23 cellular contexts compared by ENCODE assay signal in the genomic region with DNA sequence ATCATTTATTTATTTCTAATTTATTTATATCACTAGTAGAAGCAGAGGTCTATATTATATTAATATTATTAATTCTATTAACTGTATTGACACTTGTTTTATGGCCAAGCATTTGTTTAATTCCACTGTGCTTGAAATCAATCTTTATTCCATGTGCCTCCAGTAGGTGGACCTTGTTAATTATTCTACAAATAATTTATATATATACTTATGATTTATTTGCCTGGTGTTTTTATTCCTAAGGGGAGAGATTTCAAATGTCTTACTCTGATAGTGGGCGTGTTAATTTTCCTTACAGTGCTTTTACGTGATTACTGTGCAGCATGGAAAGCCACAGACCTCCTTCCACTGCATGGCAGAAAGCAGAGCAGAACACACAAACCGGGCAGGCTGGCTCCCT. TPM values are rescaled to one million over a fixed set of nuclear protein-coding genes. Genes with fewer than 3 reads are reported as not detected.
DNase-seq lines count a peak whose midpoint lies in the region; ATAC-seq and TF ChIP-seq lines count a peak whose summit lies in the region.
"Had no signal": no experiment of that assay in that cellular context is flagged by ENCODE, and none has a peak within 500 bp of the region (broad histone marks: within the 10 kb centered on the region; RNA-seq: fewer than 3 reads in every experiment).

No MANE protein-coding gene starts in this region.

- no peak overlapping the region for H3K4me3 Mint-ChIP-seq in progenitor cell of endocrine pancreas (ENCODE audit: low read depth)
- no peak overlapping the region for H3K4me3 Mint-ChIP-seq in naive thymus-derived CD4-positive, alpha-beta T cell
- H3K4me3 Mint-ChIP-seq: activated CD4-positive, alpha-beta T cell treated with anti-CD3 and anti-CD28 coated beads, Interleukin-2, amount 10 ng/mL, durations not matched to agents 24 days and 14 days; brain; GM23338; stimulated activated naive B cell treated with anti-CD40 and anti-IgM and Interleukin-4, amounts not matched to agents 10 μg/mL and 1 μg/mL and 100 μg/mL, for 72 hours had no signal

- in situ Hi-C loops in GM23248 (cut with MboI), result no loop called here

- H3K27me3 ChIP-seq in GM23248 (replicated peaks; ENCODE audit: insufficient read depth), result no peaks in the 10 kb centered on the region
- no peaks in the 10 kb centered on the region for H3K27me3 ChIP-seq in naive thymus-derived CD4-positive, alpha-beta T cell (ENCODE audit: control insufficient read depth in 2 of 2, insufficient read depth in 2 of 2, low read length in 2 of 2)

- no peak overlapping the region for H3K9ac ChIP-seq in GM23248

- TF ChIP-seq CTCF in OCI-LY7 (conservative IDR thresholded peaks at IDR 0.05; ENCODE audit: low read length) (peak; percentile 51; the same call in 1 of the 2 replicates), progenitor cell of endocrine pancreas (IDR thresholded peaks at IDR 0.05; ENCODE audit: unreplicated experiment) (peak; percentile 26)

- WGBS in GM23248 (ENCODE audit: low coverage in 1 of 2, low lambda C conversion rate in 2 of 2, missing lambda C conversion rate in 2 of 2), 2 experiments, result 11 to 18% methylated on average over 3 of the region's 3 CpGs

- DNase-seq in GM23248 (peak; percentile 10), OCI-LY7 (ENCODE audit: low spot score) (no peak), dermis blood vessel endothelial cell (peak; percentile 5), progenitor cell of endocrine pancreas (ENCODE audit: low spot score, unreplicated experiment) (no peak), cerebellum (ENCODE audit: low spot score) (no peak), HuH-7 (ENCODE audit: low spot score) (no peak)
- DNase-seq in naive thymus-derived CD4-positive, alpha-beta T cell, result no peak
- DNase-seq: activated CD4-positive, alpha-beta T cell treated with anti-CD3 and anti-CD28 coated beads, Interleukin-2, amount 10 ng/mL, durations not matched to agents 24 days and 14 days; activated CD8-positive, alpha-beta memory T cell treated with anti-CD3 and anti-CD28 coated beads, Interleukin-2, amount 50 U/mL, for 4 hours; Caco-2; EL; left ventricle myocardium superior; NCI-H1436; NCI-H82; right cardiac atrium; stimulated activated naive B cell treated with anti-CD40 and anti-IgM and Interleukin-4, amounts not matched to agents 10 μg/mL and 1 μg/mL and 100 μg/mL, for 72 hours had no signal

- no peaks in the 10 kb centered on the region for H3K4me1 ChIP-seq in GM23248 (ENCODE audit: insufficient read depth)
- no peaks in the 10 kb centered on the region for H3K4me1 ChIP-seq in OCI-LY7 (ENCODE audit: insufficient read depth, low read length, poor library complexity, severe bottlenecking)
- no peaks in the 10 kb centered on the region for H3K4me1 ChIP-seq in naive thymus-derived CD4-positive, alpha-beta T cell (ENCODE audit: control insufficient read depth in 2 of 2, insufficient read depth in 2 of 2, low read length in 2 of 2)
- H3K4me1 ChIP-seq: Caco-2 had no signal

- no peaks in the 10 kb centered on the region for H3F3A ChIP-seq in GM23248 (ENCODE audit: insufficient read depth)

- no peak overlapping the region for H3K27ac Mint-ChIP-seq in progenitor cell of endocrine pancreas
- H3K27ac Mint-ChIP-seq in naive thymus-derived CD4-positive, alpha-beta T cell, result no peak overlapping the region
- H3K27ac Mint-ChIP-seq: activated CD4-positive, alpha-beta T cell treated with anti-CD3 and anti-CD28 coated beads, Interleukin-2, amount 10 ng/mL, durations not matched to agents 24 days and 14 days; brain; GM23338; stimulated activated naive B cell treated with anti-CD40 and anti-IgM and Interleukin-4, amounts not matched to agents 10 μg/mL and 1 μg/mL and 100 μg/mL, for 72 hours had no signal

- no peaks in the 10 kb centered on the region for H3K9me3 Mint-ChIP-seq in progenitor cell of endocrine pancreas (ENCODE audit: low read depth)
- peaks cover 0 to 1% (median 0%) of the 10 kb centered on the region in 11 donors for H3K9me3 Mint-ChIP-seq in naive thymus-derived CD4-positive, alpha-beta T cell
- H3K9me3 Mint-ChIP-seq: activated CD4-positive, alpha-beta T cell treated with anti-CD3 and anti-CD28 coated beads, Interleukin-2, amount 10 ng/mL, durations not matched to agents 24 days and 14 days; brain; GM23338; stimulated activated naive B cell treated with anti-CD40 and anti-IgM and Interleukin-4, amounts not matched to agents 10 μg/mL and 1 μg/mL and 100 μg/mL, for 72 hours had no signal

- H3K4me3 ChIP-seq in GM23248 (no peak overlapping the region), OCI-LY7 (ENCODE audit: low read depth, low read length, poor library complexity, severe bottlenecking) (no peak overlapping the region)
- H3K4me3 ChIP-seq in naive thymus-derived CD4-positive, alpha-beta T cell (ENCODE audit: low read length), result no peak overlapping the region
- H3K4me3 ChIP-seq: GM23338 had no signal

- ATAC-seq in naive thymus-derived CD4-positive, alpha-beta T cell, result no peak
- ATAC-seq: GM23338; left ventricle myocardium superior; right cardiac atrium; stimulated activated naive B cell treated with anti-CD40 and anti-IgM and Interleukin-4, amounts not matched to agents 10 μg/mL and 1 μg/mL and 100 μg/mL, for 72 hours had no signal

- no TSS peak for BruUV-seq in OCI-LY7 (replicated peaks; lab: Mats Ljungman, UMichigan)

- no peaks in the 10 kb centered on the region for H3K9me3 ChIP-seq in GM23248 (ENCODE audit: low read depth)
- H3K9me3 ChIP-seq in OCI-LY7 (ENCODE audit: low read length), result no peaks in the 10 kb centered on the region
- H3K9me3 ChIP-seq in naive thymus-derived CD4-positive, alpha-beta T cell (ENCODE audit: control insufficient read depth in 2 of 3, low read length in 3 of 3), result no peaks in the 10 kb centered on the region
- H3K9me3 ChIP-seq: Caco-2 had no signal

- intact Hi-C loops in OCI-LY7 (cut with micrococcal nuclease; ENCODE audit: unreplicated experiment), result loop anchor here (2.0 to 5.0 kb wide), 2 partner anchors 200 to 274 kb away; no protein-coding TSS in a partner anchor
- intact Hi-C loops in naive thymus-derived CD4-positive, alpha-beta T cell (cut with micrococcal nuclease), result no loop called here

- no peaks in the 10 kb centered on the region for H3K9me2 ChIP-seq in GM23248 (ENCODE audit: insufficient read depth)
- H3K9me2 ChIP-seq in OCI-LY7 (ENCODE audit: insufficient read depth, low read length), result no peaks in the 10 kb centered on the region

- H3K4me2 ChIP-seq in GM23248 (ENCODE audit: unreplicated experiment), result no peak overlapping the region
- H3K4me2 ChIP-seq in OCI-LY7 (ENCODE audit: low read length), result no peak overlapping the region
- H3K4me2 ChIP-seq: GM23338 had no signal

- H3K27ac ChIP-seq in GM23248, result no peak overlapping the region
- no peak overlapping the region for H3K27ac ChIP-seq in OCI-LY7 (ENCODE audit: low read depth, low read length, poor library complexity, severe bottlenecking)
- H3K27ac ChIP-seq in naive thymus-derived CD4-positive, alpha-beta T cell (ENCODE audit: low read depth, low read length), result no peak overlapping the region

- CTCF ChIA-PET in OCI-LY7 (lab: Charles Lee; ENCODE audit: unreplicated experiment), result no interaction called here
- CTCF ChIA-PET in naive thymus-derived CD4-positive, alpha-beta T cell (lab: Charles Lee), result no interaction called here

- H3K79me2 ChIP-seq in GM23248 (ENCODE audit: insufficient read depth), result no peaks in the 10 kb centered on the region
- H3K79me2 ChIP-seq in OCI-LY7 (ENCODE audit: insufficient read depth, low read depth, low read length), result no peaks in the 10 kb centered on the region

- no peak overlapping the region for H2AFZ ChIP-seq in GM23248
- no peak overlapping the region for H2AFZ ChIP-seq in OCI-LY7 (ENCODE audit: low read length)
- H2AFZ ChIP-seq: GM23338 had no signal

- no peaks in the 10 kb centered on the region for H3K4me1 Mint-ChIP-seq in progenitor cell of endocrine pancreas (ENCODE audit: low read depth)
- peaks cover 0 to 9% (median 0%) of the 10 kb centered on the region in 7 donors for H3K4me1 Mint-ChIP-seq in naive thymus-derived CD4-positive, alpha-beta T cell
- H3K4me1 Mint-ChIP-seq: brain, GM23338 had no signal

- H3K36me3 ChIP-seq in GM23248 (ENCODE audit: low read depth), result no peaks in the 10 kb centered on the region
- no peaks in the 10 kb centered on the region for H3K36me3 ChIP-seq in OCI-LY7 (ENCODE audit: insufficient read depth, low read length)
- H3K36me3 ChIP-seq in naive thymus-derived CD4-positive, alpha-beta T cell (ENCODE audit: control insufficient read depth in 2 of 3, insufficient read depth in 3 of 3, low read length in 3 of 3), result no peaks in the 10 kb centered on the region

- peaks cover 3% of the 10 kb centered on the region for H3K27me3 Mint-ChIP-seq in progenitor cell of endocrine pancreas
- H3K27me3 Mint-ChIP-seq in naive thymus-derived CD4-positive, alpha-beta T cell, result peaks cover 11 to 40% (median 19%) of the 10 kb centered on the region in 5 donors
- H3K27me3 Mint-ChIP-seq: brain had no signal

- POLR2A ChIA-PET in OCI-LY7 (lab: Charles Lee), result interaction anchor here (0.7 kb wide), 1 partner anchor 76 kb away, joined by 3 read pairs; no protein-coding TSS in a partner anchor
- POLR2A ChIA-PET in naive thymus-derived CD4-positive, alpha-beta T cell (lab: Charles Lee), result no interaction called here

- no peaks in the 10 kb centered on the region for H3K36me3 Mint-ChIP-seq in progenitor cell of endocrine pancreas (ENCODE audit: insufficient read depth)
- H3K36me3 Mint-ChIP-seq in naive thymus-derived CD4-positive, alpha-beta T cell, result no peaks in the 10 kb centered on the region
- H3K36me3 Mint-ChIP-seq: brain; stimulated activated naive B cell treated with anti-CD40 and anti-IgM and Interleukin-4, amounts not matched to agents 10 μg/mL and 1 μg/mL and 100 μg/mL, for 72 hours had no signal

- H4K20me1 ChIP-seq in GM23248 (ENCODE audit: insufficient read depth) (no peaks in the 10 kb centered on the region), OCI-LY7 (ENCODE audit: insufficient read depth, low read length) (no peaks in the 10 kb centered on the region)

RNA-seq across cellular contexts. Expression of a gene that starts 17.5 kb away (rescaled TPM):
- not detected in 2 replicates for total RNA-seq in GM23248 (2014; rRNA removed; shearing (Covaris generic))
- polyA plus RNA-seq in GM23248 (2016; fragmentation: Nextera tagmentation; extraction: Ambion mirVana), result not detected in 2 replicates
- total RNA-seq in OCI-LY7 (2014; rRNA removed; shearing (Covaris generic)), result not detected in 2 replicates
- not detected in 2 replicates for total RNA-seq in OCI-LY7 (2022)
- not detected in 2 replicates for total RNA-seq in dermis blood vessel endothelial cell
- not detected in 2 replicates for total RNA-seq in progenitor cell of endocrine pancreas
- under 1 TPM in 1 of 5 experiments, not detected in 4; 0.17 TPM for total RNA-seq in naive thymus-derived CD4-positive, alpha-beta T cell
- polyA plus RNA-seq in naive thymus-derived CD4-positive, alpha-beta T cell, result not detected
- total RNA-seq in cerebellum, result not detected
- total RNA-seq: activated CD4-positive, alpha-beta T cell treated with anti-CD3 and anti-CD28 coated beads, Interleukin-2, amount 10 ng/mL, durations not matched to agents 24 days and 14 days; Caco-2; dermis microvascular lymphatic vessel endothelial cell; GM23338; HT1080; left ventricle myocardium superior; osteoblast; right cardiac atrium had no signal
- polyA plus RNA-seq: esophagus, GM23338, right cardiac atrium, thymus had no signal

RNA-seq across cellular contexts. Expression of a gene that starts 26.5 kb away (rescaled TPM):
- total RNA-seq in GM23248 (2014; rRNA removed; shearing (Covaris generic)), result not detected in 2 replicates
- polyA plus RNA-seq in GM23248 (2016; fragmentation: Nextera tagmentation; extraction: Ambion mirVana), result not detected in 2 replicates
- not detected in 2 replicates for total RNA-seq in OCI-LY7 (2014; rRNA removed; shearing (Covaris generic))
- total RNA-seq in OCI-LY7 (2022), result not detected in 2 replicates
- total RNA-seq in dermis blood vessel endothelial cell, result not detected in 2 replicates
- not detected in 2 replicates for total RNA-seq in progenitor cell of endocrine pancreas
- under 1 TPM in 1 of 5 experiments, not detected in 4; 0.37 TPM for total RNA-seq in naive thymus-derived CD4-positive, alpha-beta T cell
- polyA plus RNA-seq in naive thymus-derived CD4-positive, alpha-beta T cell, result not detected
- not detected for total RNA-seq in cerebellum
- total RNA-seq: activated CD4-positive, alpha-beta T cell treated with anti-CD3 and anti-CD28 coated beads, Interleukin-2, amount 10 ng/mL, durations not matched to agents 24 days and 14 days; Caco-2; dermis microvascular lymphatic vessel endothelial cell; GM23338; HT1080; left ventricle myocardium superior; osteoblast; right cardiac atrium had no signal
- polyA plus RNA-seq: esophagus, GM23338, right cardiac atrium, thymus had no signal

RNA-seq across cellular contexts. Expression of a gene that starts 32.6 kb away (rescaled TPM):
- not detected in 2 replicates for total RNA-seq in GM23248 (2014; rRNA removed; shearing (Covaris generic))
- polyA plus RNA-seq in GM23248 (2016; fragmentation: Nextera tagmentation; extraction: Ambion mirVana), result not detected in 2 replicates
- not detected in 2 replicates for total RNA-seq in OCI-LY7 (2014; rRNA removed; shearing (Covaris generic))
- total RNA-seq in OCI-LY7 (2022) (not detected in 2 replicates), dermis blood vessel endothelial cell (not detected in 2 replicates), progenitor cell of endocrine pancreas (not detected in 2 replicates), cerebellum (1.4 TPM)
- total RNA-seq in naive thymus-derived CD4-positive, alpha-beta T cell, result 100 to 1,000 TPM in 1 of 5 experiments, 1 to 10 TPM in 2, under 1 TPM in 1, not detected in 1; 0.70 to 104 (median 3.1) TPM
- polyA plus RNA-seq in naive thymus-derived CD4-positive, alpha-beta T cell, result under 1 TPM; 0.18 to 0.67 TPM
- total RNA-seq: activated CD4-positive, alpha-beta T cell treated with anti-CD3 and anti-CD28 coated beads, Interleukin-2, amount 10 ng/mL, durations not matched to agents 24 days and 14 days; Caco-2; dermis microvascular lymphatic vessel endothelial cell; GM23338; HT1080 had no signal
- polyA plus RNA-seq: GM23338 had no signal

RNA-seq across cellular contexts. Expression of a gene that starts 44.0 kb away (rescaled TPM):
- total RNA-seq in GM23248 (2014; rRNA removed; shearing (Covaris generic)), result not detected in 2 replicates
- polyA plus RNA-seq in GM23248 (2016; fragmentation: Nextera tagmentation; extraction: Ambion mirVana), result not detected in 2 replicates
- not detected in 2 replicates for total RNA-seq in OCI-LY7 (2014; rRNA removed; shearing (Covaris generic))
- not detected in 2 replicates for total RNA-seq in OCI-LY7 (2022)
- not detected in 2 replicates for total RNA-seq in dermis blood vessel endothelial cell
- not detected in 2 replicates for total RNA-seq in progenitor cell of endocrine pancreas
- total RNA-seq in naive thymus-derived CD4-positive, alpha-beta T cell, result not detected
- polyA plus RNA-seq in naive thymus-derived CD4-positive, alpha-beta T cell, result not detected
- total RNA-seq in cerebellum, result not detected
- total RNA-seq: activated CD4-positive, alpha-beta T cell treated with anti-CD3 and anti-CD28 coated beads, Interleukin-2, amount 10 ng/mL, durations not matched to agents 24 days and 14 days; Caco-2; dermis microvascular lymphatic vessel endothelial cell; GM23338; HT1080; left ventricle myocardium superior; osteoblast; right cardiac atrium had no signal
- polyA plus RNA-seq: esophagus, GM23338, right cardiac atrium had no signal

Comparison
In these comparisons a context has a peak if more than half of its experiments do, and no peak if none do; other contexts are left out.
1. DNase-seq: peak in GM23248 (single experiment) and dermis blood vessel endothelial cell (single experiment); none in OCI-LY7 (single experiment), progenitor cell of endocrine pancreas (single experiment), naive thymus-derived CD4-positive, alpha-beta T cell (0 of 9), cerebellum (single experiment) and HuH-7 (single experiment).